21 cellular contexts compared by ENCODE assay signal in genomic region chr11:77106759-77107158, GRCh38. TPM values are rescaled to one million over a fixed set of nuclear protein-coding genes. Genes with fewer than 3 reads are reported as not detected.
DNase-seq lines count a peak whose midpoint lies in the region; ATAC-seq, FAIRE-seq and TF ChIP-seq lines count a peak whose summit lies in the region.
"Had no signal": no experiment of that assay in that cellular context is flagged by ENCODE, and none has a peak within 500 bp of the region (broad histone marks: within the 10 kb centered on the region; RNA-seq: fewer than 3 reads in every experiment).

No MANE protein-coding gene starts in this region.

- POLR2A ChIA-PET in HCT116 (lab: Charles Lee) = interaction anchor here (0.7 to 0.8 kb wide), 2 partner anchors 11 to 33 kb away, joined by 3 to 4 read pairs; no protein-coding TSS in a partner anchor

- peaks cover 87% of the 10 kb centered on the region for H3K4me1 ChIP-seq in BLaER1
- H3K4me1 ChIP-seq in HCT116 (ENCODE audit: control insufficient read depth in 1 of 2, insufficient read depth in 2 of 2, low read length in 2 of 2) = peaks cover 42 to 56% of the 10 kb centered on the region in 2 experiments
- peaks cover 54 to 69% of the 10 kb centered on the region in 2 donors for H3K4me1 ChIP-seq in adrenal gland (replicated peaks in 1 of 2)
- peaks cover 58% of the 10 kb centered on the region for H3K4me1 ChIP-seq in mucosa of stomach (ENCODE audit: control insufficient read depth, insufficient read depth, low read length)
- H3K4me1 ChIP-seq in suprapubic skin = peaks cover 7% of the 10 kb centered on the region

- intact Hi-C loops in HCT116 (cut with micrococcal nuclease) (no loop called here), adrenal gland (cut with DNase I) (no loop called here)

- no TSS peak for BruUV-seq in HCT116 (replicated peaks; lab: Mats Ljungman, UMichigan)

- H3K4me2 ChIP-seq in BLaER1 (peak overlapping the region; percentile 85), HCT116 (ENCODE audit: low read length) (0 out of 2 replicates have a peak overlapping the region, but pooled peaks have one; percentile 28)
- H3K4me2 ChIP-seq: KMS-11 had no signal

- H3K36me3 ChIP-seq in BLaER1 = no peaks in the 10 kb centered on the region
- H3K36me3 ChIP-seq in HCT116 (ENCODE audit: control insufficient read depth in 1 of 2, insufficient read depth in 2 of 2, low read length in 2 of 2) = no peaks in the 10 kb centered on the region
- no peaks in the 10 kb centered on the region for H3K36me3 ChIP-seq in adrenal gland (replicated peaks in 1 of 2)
- H3K36me3 ChIP-seq in mucosa of stomach (ENCODE audit: control insufficient read depth, insufficient read depth, low read length) = peaks cover 12% of the 10 kb centered on the region
- H3K36me3 ChIP-seq in suprapubic skin = no peaks in the 10 kb centered on the region

- TF ChIP-seq POLR2A in HCT116 (IDR thresholded peaks at IDR 0.05; ENCODE audit: borderline replicate concordance, extremely low read depth, insufficient read depth, insufficient read length) (no peak), adrenal gland (IDR thresholded peaks at IDR 0.05) (no peak), suprapubic skin (IDR thresholded peaks at IDR 0.05) (no peak)

- CTCF ChIA-PET in HCT116 (lab: Charles Lee) = interaction anchor here (0.6 to 2.5 kb wide), 4 partner anchors 16 to 59 kb away, joined by 3 to 16 read pairs (median 6); no protein-coding TSS in a partner anchor

- TF ChIP-seq CTCF in HCT116 (IDR thresholded peaks at IDR 0.05 in 2 of 3, conservative IDR thresholded peaks at IDR 0.05 in 1 of 3; ENCODE audit: borderline replicate concordance in 1 of 3, insufficient read depth in 1 of 3, low read depth in 2 of 3, low read length in 2 of 3) (no peak), adrenal gland (IDR thresholded peaks at IDR 0.05) (no peak), suprapubic skin (IDR thresholded peaks at IDR 0.05) (no peak), D721Med (IDR thresholded peaks at IDR 0.05; ENCODE audit: insufficient read depth, missing control alignments) (no peak)

- no peak for TF ChIP-seq RAD21 in HCT116 (IDR thresholded peaks at IDR 0.05; ENCODE audit: low read depth)

- H3K4me3 ChIP-seq in BLaER1 (no peak overlapping the region), HCT116 (replicated peaks in 1 of 2; ENCODE audit: low read depth in 1 of 2, low read length in 2 of 2) (no peak overlapping the region), adrenal gland (no peak overlapping the region), mucosa of stomach (ENCODE audit: low read length) (no peak overlapping the region), suprapubic skin (no peak overlapping the region)

- ATAC-seq in HCT116 (no peak), GM21825 (IDR thresholded peaks at IDR 0.05; ENCODE audit: unreplicated experiment) (no peak)
- ATAC-seq: CD8-positive, alpha-beta T cell had no signal

- H3K27me3 ChIP-seq in BLaER1 (no peaks in the 10 kb centered on the region), HCT116 (ENCODE audit: insufficient read depth, low read length) (no peaks in the 10 kb centered on the region), adrenal gland (no peaks in the 10 kb centered on the region), mucosa of stomach (ENCODE audit: control insufficient read depth, insufficient read depth, low read length) (no peaks in the 10 kb centered on the region), suprapubic skin (no peaks in the 10 kb centered on the region)

- peak overlapping the region; percentile 56 for H3K27ac ChIP-seq in BLaER1
- H3K27ac ChIP-seq in HCT116 (ENCODE audit: low read depth, low read length) = peak overlapping the region; percentile 44; the same call in 1 of the 2 replicates
- H3K27ac ChIP-seq in adrenal gland = peak overlapping the region in 3 of 5 donors; percentile 36 to 63 (median 42)
- no peak overlapping the region for H3K27ac ChIP-seq in suprapubic skin
- H3K27ac ChIP-seq: KMS-11 had no signal

- 92 to 97% (median 95%) methylated on average over 5 to 13 of the region's 13 CpGs for WGBS in adrenal gland, 4 donors
- no CpG with 5 or more reads among the region's 13 CpGs for WGBS in suprapubic skin

- DNase-seq in HCT116 (ENCODE audit: low read depth, low spot score) (no peak), adrenal gland (no peak), suprapubic skin (ENCODE audit: low spot score in 2 of 2) (no peak), occipital lobe (lab: John Stamatoyannopoulos, UW) (no peak), D721Med (ENCODE audit: insufficient read length, low spot score) (no peak)
- DNase-seq: AML-193; Calu3; CD8-positive, alpha-beta T cell; DMS 273 treated with DMSO at 0.1 percent for 48 hours; DMS53; GOT3; H9 had no signal

- H3K9me2 ChIP-seq in HCT116 (ENCODE audit: insufficient read depth) = no peaks in the 10 kb centered on the region

- TF ChIP-seq EP300 in suprapubic skin (IDR thresholded peaks at IDR 0.05) = no peak

- H3K9ac ChIP-seq in BLaER1 (peak overlapping the region; percentile 58; the same call in 1 of the 2 replicates), HCT116 (ENCODE audit: low read length) (no peak overlapping the region), mucosa of stomach (ENCODE audit: low read length) (peak overlapping the region; percentile 17)
- H3K9ac ChIP-seq: KMS-11 had no signal

- no peaks in the 10 kb centered on the region for H3K79me2 ChIP-seq in HCT116 (ENCODE audit: insufficient read depth, low read length)

- H3K9me3 ChIP-seq in BLaER1 (no peaks in the 10 kb centered on the region), HCT116 (ENCODE audit: control insufficient read depth in 1 of 2, insufficient read depth in 1 of 2, low read depth in 1 of 2, low read length in 2 of 2) (no peaks in the 10 kb centered on the region), adrenal gland (replicated peaks in 1 of 3) (no peaks in the 10 kb centered on the region), mucosa of stomach (ENCODE audit: control insufficient read depth, low read length) (no peaks in the 10 kb centered on the region), suprapubic skin (no peaks in the 10 kb centered on the region)

- no peak for FAIRE-seq in D721Med (lab: Jason Lieb, UNC)
- FAIRE-seq: A204.1, G401.6, GM12891, GM18507 had no signal

- H2AFZ ChIP-seq in HCT116 (ENCODE audit: low read depth, low read length, poor library complexity, severe bottlenecking) = no peak overlapping the region

- H4K20me1 ChIP-seq in BLaER1 (no peaks in the 10 kb centered on the region), HCT116 (ENCODE audit: insufficient read depth) (no peaks in the 10 kb centered on the region)

- RAD21 ChIA-PET in HCT116 (lab: Charles Lee; ENCODE audit: low non-redundant PET in 1 of 2, low total read pairs in 2 of 2, uncharacterized antibody in 2 of 2, unreplicated experiment in 2 of 2) = interaction anchor here in 1 of 2 experiments (0.8 kb wide), 1 partner anchor 11 kb away, joined by 4 read pairs; no protein-coding TSS in a partner anchor

TF ChIP-seq in HCT116, 20 proteins besides CTCF, POLR2A, EP300 and RAD21:
- no peak for TF ChIP-seq ZBTB33 (IDR thresholded peaks at IDR 0.05; ENCODE audit: extremely low read depth, insufficient replicate concordance, low read length)
- TF ChIP-seq SRF (IDR thresholded peaks at IDR 0.05; ENCODE audit: low read depth) = no peak
- TF ChIP-seq JUND (IDR thresholded peaks at IDR 0.05) = no peak
- no peak for TF ChIP-seq EZH2phosphoT487 (IDR thresholded peaks at IDR 0.05; ENCODE audit: borderline replicate concordance)
- no peak for TF ChIP-seq ZNF274 (IDR thresholded peaks at IDR 0.05; ENCODE audit: low read depth, low read length)
- TF ChIP-seq CBX3 (IDR thresholded peaks at IDR 0.05; ENCODE audit: low read depth) = no peak
- TF ChIP-seq CEBPB (IDR thresholded peaks at IDR 0.05; ENCODE audit: low read depth) = no peak
- TF ChIP-seq YY1 (IDR thresholded peaks at IDR 0.05; ENCODE audit: extremely low read depth, insufficient replicate concordance, low read depth, low read length) = no peak

RNA-seq across cellular contexts. Expression of gene OMP, which starts 4.1 kb away (rescaled TPM):
- not detected for total RNA-seq in HCT116 (2021; ENCODE audit: unreplicated experiment)
- 0.38 TPM in 1 of 2 replicates, not detected in the other for polyA plus RNA-seq in HCT116 (2012)
- total RNA-seq in adrenal gland = under 1 TPM in 2 of 8 donors, not detected in 6; 0.50 to 0.92 TPM
- polyA plus RNA-seq in adrenal gland = 1 to 10 TPM in 1 of 3 donors, not detected in 2; 1.6 TPM
- 1 to 10 TPM in 1 of 4 donors, not detected in 3; 9.6 TPM for total RNA-seq in suprapubic skin
- not detected for total RNA-seq in occipital lobe
- total RNA-seq: H9 had no signal
- polyA plus RNA-seq: BJ had no signal

RNA-seq across cellular contexts. Expression of gene MYO7A, which starts 21.3 kb away (rescaled TPM):
- 1.8 TPM for total RNA-seq in HCT116 (2021; ENCODE audit: unreplicated experiment)
- 2.1 and 2.8 TPM in 2 replicates for polyA plus RNA-seq in HCT116 (2012)
- total RNA-seq in adrenal gland = 100 to 1,000 TPM in 4 of 8 donors, 10 to 100 TPM in 4; 66.1 to 175 (median 102) TPM
- 100 to 1,000 TPM in 1 of 3 donors, 10 to 100 TPM in 2; 46.8 to 150 (median 67.2) TPM for polyA plus RNA-seq in adrenal gland
- 1 to 10 TPM in 3 of 4 donors, under 1 TPM in 1; 0.34 to 2.4 (median 2.0) TPM for total RNA-seq in suprapubic skin
- total RNA-seq in occipital lobe = 0.47 TPM

RNA-seq across cellular contexts. Expression of gene CAPN5, which starts 40.0 kb away (rescaled TPM):
- total RNA-seq in HCT116 (2021; ENCODE audit: unreplicated experiment) (8.6 TPM), adrenal gland (10 to 100 TPM in 7 of 8 donors, 1 to 10 TPM in 1; 8.5 to 29.6 (median 21.3) TPM), suprapubic skin (1 to 10 TPM in 3 of 4 donors, under 1 TPM in 1; 0.87 to 2.0 (median 1.1) TPM), occipital lobe (17.2 TPM)
- polyA plus RNA-seq in HCT116 (2012) = 8.8 and 9.8 TPM in 2 replicates
- polyA plus RNA-seq in adrenal gland = 10 to 100 TPM in 2 of 3 donors, 1 to 10 TPM in 1; 7.7 to 27.8 (median 12.3) TPM

Comparison
In these comparisons a context has a peak if more than half of its experiments do, and no peak if none do; other contexts are left out.
1. RNA of gene MYO7A, which starts 21.3 kb away (total RNA-seq): 66.1 to 175 TPM in adrenal gland; 0.34 to 2.4 TPM in suprapubic skin, 1.8 TPM in HCT116 (single experiment) and 0.47 TPM in occipital lobe (single experiment); every median in the first group is over 10 times any median in the second.